In the genomic region with DNA sequence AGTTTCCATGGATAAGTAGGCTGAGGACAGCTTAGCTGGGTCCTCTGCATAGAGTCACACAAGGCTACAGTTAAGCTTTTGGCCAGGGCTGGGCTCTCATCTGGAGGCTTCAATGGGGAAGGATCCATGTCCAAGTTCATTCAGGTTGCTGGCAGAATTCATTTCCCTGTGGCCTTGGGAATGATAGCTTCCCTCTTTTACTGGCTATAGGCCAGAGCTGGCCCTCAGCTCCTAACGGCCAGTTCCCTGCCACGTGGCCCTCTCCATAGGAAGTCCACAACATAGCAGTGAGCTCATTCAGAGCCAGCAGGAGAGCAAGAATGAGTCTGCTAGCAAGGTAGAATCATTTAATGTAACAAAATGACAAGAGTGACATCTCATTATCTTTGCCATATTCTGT, we compare ENCODE assay signal across 1 cellular context.
A peak's percentile ranks its signal among the peaks of the same experiment; 100 is the strongest.
TF ChIP-seq lines count a peak whose summit lies in the region.

No MANE protein-coding gene starts in this region.

TF ChIP-seq in PFSK-1, 5 proteins besides CTCF, POLR2A, EP300 and RAD21 (continued from another document):
- no peak for TF ChIP-seq REST (IDR thresholded peaks at IDR 0.05; ENCODE audit: insufficient read depth in 1 of 2, low read depth in 2 of 2, low read length in 2 of 2)
- TF ChIP-seq SIN3A (IDR thresholded peaks at IDR 0.05; ENCODE audit: borderline replicate concordance, insufficient read depth, low read length): no peak
- peak; percentile 21 for TF ChIP-seq FOXP2 (optimal IDR thresholded peaks at IDR 0.05; ENCODE audit: borderline replicate concordance, extremely low read depth, extremely low read length, insufficient read depth)
